Comparison of ENCODE assay signal across 9 cellular contexts in genomic region chr3:66609660-66610547, GRCh38.
DNase-seq lines count a peak whose midpoint lies in the region; ATAC-seq, FAIRE-seq and TF ChIP-seq lines count a peak whose summit lies in the region.
"Had no signal": no experiment of that assay in that cellular context is flagged by ENCODE, and none has a peak within 500 bp of the region (broad histone marks: within the 10 kb centered on the region; RNA-seq: fewer than 3 reads in every experiment).

No MANE protein-coding gene starts in this region.

- no peak for FAIRE-seq in A549 (lab: Jason Lieb, UNC)
- FAIRE-seq: GM18507 had no signal

- CTCF ChIA-PET in A549 (lab: Yijun Ruan, JAX), result no interaction called here

- TF ChIP-seq POLR2A in A549 (IDR thresholded peaks at IDR 0.05; ENCODE audit: low read length), result no peak

- no peak for ATAC-seq in A549

- H3K36me3 ChIP-seq in MG63 (no peaks in the 10 kb centered on the region), SJSA1 (no peaks in the 10 kb centered on the region)

- DNase-seq in A549 (ENCODE audit: low read depth in 1 of 2, low spot score in 1 of 2), result peak in 1 of 2 experiments; percentile 29
- peak; percentile 62 for DNase-seq in MG63
- peak; percentile 47 to 54 for DNase-seq in SJSA1 (ENCODE audit: low read depth in 1 of 2, low spot score in 2 of 2)
- peak; percentile 17 for DNase-seq in iPS DF 19.7 (ENCODE audit: low read depth, low spot score)
- no peak for DNase-seq in NCI-H526 (lab: John Stamatoyannopoulos, UW)
- DNase-seq in cerebellum (ENCODE audit: low spot score), result no peak
- no peak for DNase-seq in stimulated activated CD4-positive, alpha-beta T cell treated with anti-CD3 and anti-CD28 coated beads, Interleukin-2, amount 100 ng/mL, for 24 hours
- DNase-seq in activated gamma-delta T cell (lab: John Stamatoyannopoulos, UW), result no peak

- H3K27ac ChIP-seq in A549 (peak overlapping the region; percentile 33 to 49; a peak in 1 of 6 replicates), SJSA1 (no peak overlapping the region)

- no peak for TF ChIP-seq CTCF in A549 (IDR thresholded peaks at IDR 0.05)

- H3K27me3 ChIP-seq in MG63 (no peaks in the 10 kb centered on the region), SJSA1 (replicated peaks) (no peaks in the 10 kb centered on the region)

- POLR2A ChIA-PET in A549 (lab: Yijun Ruan, JAX), result no interaction called here

- 76% methylated on average over 8 of the region's 8 CpGs for WGBS in A549 (ENCODE audit: missing lambda C conversion rate)

- H3K4me2 ChIP-seq in A549, result no peak overlapping the region

- H3K4me3 ChIP-seq in A549 (no peak overlapping the region), MG63 (no peak overlapping the region), SJSA1 (no peak overlapping the region)

- H3K9me3 ChIP-seq in A549, result no peaks in the 10 kb centered on the region
- no peaks in the 10 kb centered on the region for H3K9me3 ChIP-seq in MG63
- H3K9me3 ChIP-seq in SJSA1 (replicated peaks), result no peaks in the 10 kb centered on the region

- TF ChIP-seq RAD21 in A549 (conservative IDR thresholded peaks at IDR 0.05 in 1 of 2, IDR thresholded peaks at IDR 0.05 in 1 of 2), result no peak

- H3K4me1 ChIP-seq in A549 (no peaks in the 10 kb centered on the region), SJSA1 (replicated peaks) (peaks cover 8% of the 10 kb centered on the region)

- no peak for TF ChIP-seq EP300 in A549 (IDR thresholded peaks at IDR 0.05)

TF ChIP-seq in A549, 52 proteins besides CTCF, POLR2A, EP300 and RAD21:
- no peak for TF ChIP-seq CHD4 (IDR thresholded peaks at IDR 0.05; ENCODE audit: borderline replicate concordance)
- no peak for TF ChIP-seq CBX8 (IDR thresholded peaks at IDR 0.05)
- no peak for TF ChIP-seq HOXB5 (CRISPR knock-in tag; IDR thresholded peaks at IDR 0.05)
TF ChIP-seq in A549: peak in this region for 0.

Comparison
In these comparisons a context has a peak if more than half of its experiments do, and no peak if none do; other contexts are left out.
1. DNase-seq: peak in MG63 (single experiment), SJSA1 (2 of 2) and iPS DF 19.7 (single experiment); none in NCI-H526 (0 of 2), cerebellum (single experiment), stimulated activated CD4-positive, alpha-beta T cell treated with anti-CD3 and anti-CD28 coated beads, Interleukin-2, amount 100 ng/mL, for 24 hours (0 of 2) and activated gamma-delta T cell (single experiment).